In the genomic region with DNA sequence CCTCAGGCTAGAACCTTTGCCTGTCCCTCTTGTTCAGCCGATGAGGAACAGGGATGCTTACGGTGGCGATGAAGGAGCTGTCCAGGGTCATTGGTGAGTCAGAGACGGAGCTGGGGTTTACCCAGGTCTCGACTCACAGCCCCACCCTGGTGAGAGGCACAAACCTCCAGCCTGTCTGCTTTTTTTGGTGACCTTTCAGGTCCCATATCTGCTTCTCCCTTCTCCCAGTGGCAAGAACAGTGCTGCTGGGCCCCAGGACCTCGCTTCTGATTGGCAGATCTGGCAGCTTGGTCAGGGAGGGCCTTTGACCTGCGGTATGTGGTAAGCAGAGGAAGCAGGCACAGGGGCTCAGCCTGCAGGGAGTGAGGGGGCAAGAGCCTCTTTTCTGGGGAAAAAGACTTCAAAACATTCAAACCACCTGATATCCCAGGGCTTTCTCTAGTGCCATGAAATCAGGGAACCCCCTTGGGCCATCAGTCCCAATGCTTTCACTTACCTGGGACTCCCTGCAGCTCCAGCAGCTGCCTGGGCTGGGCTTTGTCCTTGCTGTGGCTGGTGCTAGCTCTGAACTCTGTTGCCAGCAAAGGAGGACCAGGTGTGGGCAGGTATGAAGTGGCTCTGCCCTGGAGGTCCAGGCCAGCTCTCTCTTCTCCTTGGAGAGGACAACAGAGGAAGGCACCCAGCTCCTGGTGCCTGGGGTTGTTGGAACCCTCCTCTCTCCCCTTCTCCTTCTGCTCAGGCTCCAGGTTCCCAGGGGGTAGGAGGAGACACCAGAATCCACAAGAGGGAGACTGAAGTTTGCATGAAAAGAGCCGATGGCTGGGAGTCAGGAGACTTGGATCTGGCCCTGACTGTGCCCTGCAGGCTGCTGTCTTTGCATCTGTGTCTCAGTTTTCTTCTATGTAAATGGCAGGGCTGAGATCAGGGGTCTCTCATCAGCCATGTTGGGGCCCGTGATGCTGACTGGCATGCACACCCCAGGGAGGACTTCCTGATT, we compare ENCODE assay signal across 11 cellular contexts. TPM values are rescaled to one million over a fixed set of nuclear protein-coding genes. Genes with fewer than 3 reads are reported as not detected.
DNase-seq lines count a peak whose midpoint lies in the region; ATAC-seq, FAIRE-seq and TF ChIP-seq lines count a peak whose summit lies in the region.
"Had no signal": no experiment of that assay in that cellular context is flagged by ENCODE, and none has a peak within 500 bp of the region (broad histone marks: within the 10 kb centered on the region; RNA-seq: fewer than 3 reads in every experiment).

No MANE protein-coding gene starts in this region.

- H3K27ac ChIP-seq in HepG2 (ENCODE audit: extremely low read length, insufficient read depth, low read length) (no peak overlapping the region), right lobe of liver (no peak overlapping the region), Panc1 (ENCODE audit: low read length) (no peak overlapping the region), H1 (ENCODE audit: low read depth, low read length) (no peak overlapping the region), temporal lobe (ENCODE audit: low read depth, low read length) (peak overlapping the region; percentile 1)
- H3K27ac ChIP-seq: BLaER1, heart left ventricle had no signal

- peak overlapping the region; percentile 79 for H3K18ac ChIP-seq in H1 (ENCODE audit: extremely low read depth, low read length)

- no peak overlapping the region for H4K5ac ChIP-seq in H1 (ENCODE audit: insufficient read length, low read depth, low read length)

- H2BK5ac ChIP-seq in H1 (ENCODE audit: low read depth, low read length): peak overlapping the region; percentile 79

- no peak overlapping the region for H4K8ac ChIP-seq in H1 (ENCODE audit: extremely low read depth, insufficient read depth, low read length)

- no peak overlapping the region for H2AFZ ChIP-seq in HepG2 (ENCODE audit: low read length)
- H2AFZ ChIP-seq in H1 (ENCODE audit: low read length): no peak overlapping the region

- POLR2A ChIA-PET in HepG2 (lab: Yijun Ruan, JAX): interaction anchor here (2.4 kb wide), 1 partner anchor 12 kb away, joined by 19 read pairs; no protein-coding TSS in a partner anchor
- POLR2A ChIA-PET in Panc1 (lab: Charles Lee): no interaction called here
- POLR2A ChIA-PET in H1 (lab: Charles Lee; ENCODE audit: partially characterized antibody): interaction anchor here (1.0 to 4.0 kb wide), 4 partner anchors 11 to 28 kb away, joined by 3 to 23 read pairs (median 4); no protein-coding TSS in a partner anchor

- no peak for TF ChIP-seq RAD21 in HepG2 (CRISPR knock-in tag; IDR thresholded peaks at IDR 0.05)
- TF ChIP-seq RAD21 in H1 (IDR thresholded peaks at IDR 0.05 in 1 of 2, conservative IDR thresholded peaks at IDR 0.05 in 1 of 2; ENCODE audit: low read depth in 2 of 2, low read length in 2 of 2): peak; percentile 33 to 48

- CTCF ChIA-PET in HepG2 (lab: Yijun Ruan, JAX; ENCODE audit: low intra/inter-chr PET ratio, low total read pairs) (no interaction called here), Panc1 (lab: Charles Lee) (interaction anchor here (0.6 kb wide), 1 partner anchor 101 kb away, joined by 3 read pairs; no protein-coding TSS in a partner anchor), H1 (lab: Charles Lee; ENCODE audit: partially characterized antibody) (interaction anchor here (0.6 to 5.5 kb wide), 20 partner anchors 11 to 441 kb away, joined by 3 to 47 read pairs (median 3); no protein-coding TSS in a partner anchor)

- 18% methylated on average over 7 of the region's 9 CpGs for WGBS in HepG2 (ENCODE audit: low lambda C conversion rate)
- 17% methylated on average over 1 of the region's 9 CpGs for WGBS in right lobe of liver (ENCODE audit: insufficient coverage, low coverage, low lambda C conversion rate, missing lambda C conversion rate)
- 64% methylated on average over 9 of the region's 9 CpGs; no CpG with 5 or more reads in 1 of the 2 experiments for WGBS in H1 (ENCODE audit: extremely low coverage in 1 of 2, insufficient coverage in 1 of 2, insufficient read length in 1 of 2, insufficient replicate concordance in 2 of 2, low coverage in 1 of 2, low lambda C conversion rate in 2 of 2, missing lambda C conversion rate in 1 of 2), 2 experiments

- TF ChIP-seq EP300 in HepG2 (IDR thresholded peaks at IDR 0.05; ENCODE audit: low read depth in 2 of 2, low read length in 2 of 2): no peak
- TF ChIP-seq EP300 in HepG2 (CRISPR knock-in tag; IDR thresholded peaks at IDR 0.05; ENCODE audit: borderline replicate concordance): no peak
- TF ChIP-seq EP300 in H1 (IDR thresholded peaks at IDR 0.05; ENCODE audit: borderline replicate concordance in 1 of 2, low read depth in 2 of 2, low read length in 2 of 2): no peak

- H3K4me1 ChIP-seq in HepG2 (ENCODE audit: insufficient read depth, low read length) (peaks cover 14% of the 10 kb centered on the region), right lobe of liver (no peaks in the 10 kb centered on the region), Panc1 (ENCODE audit: control insufficient read depth, insufficient read depth, low read length) (no peaks in the 10 kb centered on the region), H1 (replicated peaks in 1 of 4; ENCODE audit: control insufficient read depth in 3 of 4, insufficient read depth in 4 of 4, low read length in 3 of 4) (peaks cover 6 to 23% (median 11%) of the 10 kb centered on the region in 4 experiments)

- H3K27me3 ChIP-seq in HepG2 (ENCODE audit: control insufficient read depth in 1 of 2, insufficient read depth in 2 of 2, low read length in 2 of 2): no peaks in the 10 kb centered on the region
- no peaks in the 10 kb centered on the region for H3K27me3 ChIP-seq in right lobe of liver
- no peaks in the 10 kb centered on the region for H3K27me3 ChIP-seq in Panc1 (ENCODE audit: control insufficient read depth, insufficient read depth, low read length)
- H3K27me3 ChIP-seq in H1 (replicated peaks in 1 of 4; ENCODE audit: control insufficient read depth in 3 of 4, extremely low read depth in 1 of 4, insufficient read depth in 3 of 4, low read length in 3 of 4): no peaks in the 10 kb centered on the region; a peak in 1 of 7 replicates
- H3K27me3 ChIP-seq: BLaER1, heart left ventricle had no signal

- no peaks in the 10 kb centered on the region for H3K9me3 ChIP-seq in HepG2 (ENCODE audit: low read length)
- H3K9me3 ChIP-seq in right lobe of liver: no peaks in the 10 kb centered on the region
- H3K9me3 ChIP-seq in Panc1 (ENCODE audit: control insufficient read depth, insufficient read depth, low read depth, low read length): no peaks in the 10 kb centered on the region
- H3K9me3 ChIP-seq in H1 (ENCODE audit: insufficient read depth in 2 of 2, low read depth in 1 of 2, low read length in 1 of 2): no peaks in the 10 kb centered on the region
- H3K9me3 ChIP-seq: BLaER1, heart left ventricle had no signal

- H3K79me2 ChIP-seq in HepG2 (ENCODE audit: insufficient read depth, low read length) (no peaks in the 10 kb centered on the region), H1 (ENCODE audit: control insufficient read depth in 1 of 2, insufficient read depth in 2 of 2, low read length in 2 of 2) (no peaks in the 10 kb centered on the region)

- no peaks in the 10 kb centered on the region for H3K79me1 ChIP-seq in H1 (ENCODE audit: low read depth, low read length)

- intact Hi-C loops in HepG2 (cut with micrococcal nuclease; ENCODE audit: unreplicated experiment) (no loop called here), right lobe of liver (cut with DNase I) (no loop called here), Panc1 (cut with micrococcal nuclease; ENCODE audit: unreplicated experiment) (no loop called here)

- H3K4me2 ChIP-seq in HepG2 (ENCODE audit: low read depth, low read length) (peak overlapping the region; percentile 62), H1 (ENCODE audit: insufficient read depth in 1 of 2, low read depth in 2 of 2, low read length in 2 of 2) (peak overlapping the region in 1 of 2 experiments; percentile 6; a peak in 2 of 4 replicates)
- H3K4me2 ChIP-seq: BLaER1 had no signal

- peak overlapping the region; percentile 14 for H4K91ac ChIP-seq in H1 (replicated peaks; ENCODE audit: insufficient read length, low read length)

- no peaks in the 10 kb centered on the region; the same call in 1 of the 2 replicates for H3K23me2 ChIP-seq in H1 (ENCODE audit: low read depth, low read length)

- H3K56ac ChIP-seq in H1 (replicated peaks; ENCODE audit: insufficient read length, low read depth, low read length): no peak overlapping the region

- no peaks in the 10 kb centered on the region for H3K36me3 ChIP-seq in HepG2 (replicated peaks in 1 of 2; ENCODE audit: control insufficient read depth in 1 of 2, insufficient read depth in 2 of 2, low read length in 2 of 2)
- no peaks in the 10 kb centered on the region for H3K36me3 ChIP-seq in right lobe of liver
- no peaks in the 10 kb centered on the region for H3K36me3 ChIP-seq in Panc1 (ENCODE audit: control insufficient read depth, insufficient read depth, low read length)
- no peaks in the 10 kb centered on the region for H3K36me3 ChIP-seq in H1 (ENCODE audit: control insufficient read depth in 2 of 4, insufficient read depth in 4 of 4, low read length in 3 of 4)

- FAIRE-seq in HepG2 (lab: Jason Lieb, UNC) (peak; percentile 72), H1 (lab: Jason Lieb, UNC) (no peak)

- no peak overlapping the region for H2BK120ac ChIP-seq in H1 (replicated peaks; ENCODE audit: low read depth, low read length)

- H2AK5ac ChIP-seq in H1 (ENCODE audit: low read depth, low read length): no peak overlapping the region; the same call in 1 of the 2 replicates

- ATAC-seq in HepG2: peak; percentile 93
- no peak for ATAC-seq in right lobe of liver
- ATAC-seq in Panc1: peak; percentile 32

- H3K9ac ChIP-seq in HepG2 (ENCODE audit: insufficient read depth, low read depth, low read length): no peak overlapping the region
- H3K9ac ChIP-seq in H1 (replicated peaks in 1 of 4; ENCODE audit: extremely low read depth in 1 of 4, low read depth in 3 of 4, low read length in 3 of 4): no peak overlapping the region
- H3K9ac ChIP-seq: BLaER1 had no signal

- TF ChIP-seq POLR2A in HepG2 (IDR thresholded peaks at IDR 0.05; ENCODE audit: insufficient read depth in 1 of 2, low read depth in 2 of 2, low read length in 2 of 2) (no peak), right lobe of liver (IDR thresholded peaks at IDR 0.05) (no peak), H1 (IDR thresholded peaks at IDR 0.05; ENCODE audit: control extremely low read depth in 1 of 2, low read depth in 2 of 2, low read length in 2 of 2) (no peak)

- no peak overlapping the region for H3K4me3 ChIP-seq in HepG2 (replicated peaks in 1 of 3; ENCODE audit: insufficient read depth in 1 of 3, low read depth in 2 of 3, low read length in 3 of 3)
- no peak overlapping the region for H3K4me3 ChIP-seq in right lobe of liver
- no peak overlapping the region for H3K4me3 ChIP-seq in Panc1 (ENCODE audit: low read depth in 2 of 2, low read length in 2 of 2)
- no peak overlapping the region for H3K4me3 ChIP-seq in H1 (ENCODE audit: extremely low read depth in 1 of 4, insufficient read depth in 2 of 4, low read depth in 3 of 4, low read length in 4 of 4)
- H3K4me3 ChIP-seq: BLaER1, heart left ventricle had no signal

- H3K14ac ChIP-seq in H1 (ENCODE audit: insufficient read length): no peak overlapping the region

- H2BK20ac ChIP-seq in H1 (ENCODE audit: low read length): peak overlapping the region; percentile 64; the same call in 1 of the 2 replicates

- H4K20me1 ChIP-seq in HepG2 (ENCODE audit: insufficient read depth, low read length) (peaks cover 3% of the 10 kb centered on the region; the same call in 1 of the 2 replicates), H1 (replicated peaks in 1 of 2; ENCODE audit: control insufficient read depth in 1 of 2, insufficient read depth in 2 of 2, low read length in 2 of 2) (no peaks in the 10 kb centered on the region)
- H4K20me1 ChIP-seq: BLaER1 had no signal

- BruUV-seq in HepG2 (replicated peaks; lab: Mats Ljungman, UMichigan) (no TSS peak), Panc1 (replicated peaks; lab: Mats Ljungman, UMichigan) (no TSS peak)

- H2BK12ac ChIP-seq in H1 (ENCODE audit: low read depth, low read length): peak overlapping the region; percentile 76; the same call in 1 of the 2 replicates

- in situ Hi-C loops in HepG2 (cut with HindIII; ENCODE audit: extremely low pct_ligation_motif_present, low pct_unique_long_range_greater_than_20kb): no loop called here
- in situ Hi-C loops in Panc1 (cut with HindIII; ENCODE audit: low pct_unique_long_range_greater_than_20kb, low sequenced_read_pairs): no loop called here
- in situ Hi-C loops in KBM-7 (cut with MboI; ENCODE audit: low pct_unique_long_range_greater_than_20kb, low sequenced_read_pairs): loop anchor here (25.0 kb wide), 1 partner anchor 322 kb away; the partner anchor contains the start of gene ZSCAN20

- no peak overlapping the region for H3K4ac ChIP-seq in H1 (replicated peaks; ENCODE audit: insufficient read length, low read depth, low read length)

- no peak overlapping the region for H3K23ac ChIP-seq in H1 (ENCODE audit: insufficient read length)

- DNase-seq in HepG2 (ENCODE audit: low spot score) (peak; percentile 32), right lobe of liver (no peak), Panc1 (ENCODE audit: low read depth, low spot score) (no peak), H1 (ENCODE audit: low read depth in 1 of 2, low spot score in 2 of 2) (peak in 1 of 2 experiments; percentile 60), AG08395 (ENCODE audit: low spot score) (no peak), KBM-7 (no peak), iPS-NIHi11 (ENCODE audit: low spot score) (no peak)
- DNase-seq: caudate nucleus, heart left ventricle had no signal

- H2BK15ac ChIP-seq in H1 (ENCODE audit: low read length): 0 out of 2 replicates have a peak overlapping the region, but pooled peaks have one; percentile 35

- TF ChIP-seq CTCF in HepG2 (CRISPR knock-in tag; IDR thresholded peaks at IDR 0.05) (peak; percentile 25), right lobe of liver (IDR thresholded peaks at IDR 0.05) (no peak), Panc1 (IDR thresholded peaks at IDR 0.05) (peak; percentile 10; the same call in 1 of the 2 replicates), H1 (IDR thresholded peaks at IDR 0.05; ENCODE audit: control extremely low read depth in 1 of 3, insufficient read depth in 1 of 3, low read depth in 1 of 3, low read length in 3 of 3) (peak in 1 of 3 experiments; percentile 27; a peak in 1 of 4 replicates)

RNA-seq across cellular contexts. Expression of gene TRIM62, which starts 41.4 kb away (rescaled TPM):
- total RNA-seq in HepG2 (2016; rRNA removed; fragmentation: Illumina TruSeq; extraction: Trizol): 0.53 and 1.1 TPM in 2 replicates
- 0.10 and 0.18 TPM in 2 replicates for total RNA-seq in HepG2 (2016; cell fraction: cytosol; rRNA removed; fragmentation: Illumina TruSeq; extraction: Trizol; ENCODE audit: low read depth)
- total RNA-seq in HepG2 (2016; cell fraction: insoluble cytoplasmic fraction; rRNA removed; fragmentation: Illumina TruSeq; extraction: Trizol): 0.61 and 0.83 TPM in 2 replicates
- total RNA-seq in HepG2 (2016; cell fraction: membrane; rRNA removed; fragmentation: Illumina TruSeq; extraction: Trizol): 1.1 TPM in 2 replicates
- total RNA-seq in HepG2 (2016; cell fraction: nucleus; rRNA removed; fragmentation: Illumina TruSeq; extraction: Trizol): 0.78 and 1.1 TPM in 2 replicates
- 0.57 and 0.67 TPM in 2 replicates for polyA plus RNA-seq in HepG2 (2011; rRNA removed)
- 0.32 TPM in 2 replicates for polyA plus RNA-seq in HepG2 (2011; cell fraction: cytosol; rRNA removed)
- 2.1 and 2.9 TPM in 2 replicates for polyA plus RNA-seq in HepG2 (2011; cell fraction: nucleus; rRNA removed)
- 0.93 and 1.2 TPM in 2 replicates for polyA plus RNA-seq in HepG2 (2012)
- 0.15 and 0.24 TPM in 2 replicates for polyA plus RNA-seq in HepG2 (2016; cell fraction: cytosol; fragmentation: Illumina TruSeq; extraction: Trizol; ENCODE audit: low read depth)
- 1.1 and 1.4 TPM in 2 replicates for polyA plus RNA-seq in HepG2 (2016; cell fraction: insoluble cytoplasmic fraction; fragmentation: Illumina TruSeq; extraction: Trizol; ENCODE audit: low read depth)
- polyA plus RNA-seq in HepG2 (2016; cell fraction: membrane; fragmentation: Illumina TruSeq; extraction: Trizol; ENCODE audit: low read depth): 0.68 and 0.86 TPM in 2 replicates
- polyA plus RNA-seq in HepG2 (2016; cell fraction: nucleus; fragmentation: Illumina TruSeq; extraction: Trizol; ENCODE audit: insufficient read depth, low read depth): 1.7 and 2.1 TPM in 2 replicates
- 1.8 and 2.1 TPM in 2 replicates for polyA minus RNA-seq in HepG2 (2011; rRNA and poly(A)+ RNA removed; ENCODE audit: low replicate concordance)
- 0.79 and 1.3 TPM in 2 replicates for polyA minus RNA-seq in HepG2 (2011; cell fraction: cytosol; rRNA and poly(A)+ RNA removed)
- 0.87 and 0.90 TPM in 2 replicates for polyA minus RNA-seq in HepG2 (2011; cell fraction: nucleus; rRNA and poly(A)+ RNA removed)
- total RNA-seq in right lobe of liver: 1 to 10 TPM; 1.1 to 2.4 (median 1.7) TPM
- total RNA-seq in Panc1 (2021; ENCODE audit: unreplicated experiment): 7.4 TPM
- polyA plus RNA-seq in Panc1 (2012; ENCODE audit: insufficient read length): 9.5 TPM
- total RNA-seq in H1 (2021; fragmentation: NEBNext Ultra II Directional; extraction: Animal tissue kit (Norgen Biotek cat#: 25700)): 10.3 and 10.8 TPM in 2 replicates
- polyA plus RNA-seq in H1 (2011; rRNA removed): 6.3 and 8.7 TPM in 2 replicates
- polyA plus RNA-seq in H1 (2011; cell fraction: cytosol; rRNA removed): 4.8 TPM
- polyA plus RNA-seq in H1 (2011; cell fraction: nucleus; rRNA removed): 10.4 TPM
- polyA plus RNA-seq in H1 (2012, experiment 1 of 2): 4.7 to 9.1 TPM (median 6.6 TPM) in 4 replicates
- polyA plus RNA-seq in H1 (2012, experiment 2 of 2): 6.2 TPM
- 5.7 TPM for polyA plus RNA-seq in H1 (2013, experiment 1 of 2)
- 5.1 TPM for polyA plus RNA-seq in H1 (2013, experiment 2 of 2)
- 4.0 and 5.2 TPM in 2 replicates for polyA minus RNA-seq in H1 (2011; rRNA and poly(A)+ RNA removed)
- polyA minus RNA-seq in H1 (2011; cell fraction: cytosol; rRNA and poly(A)+ RNA removed): 4.5 TPM
- polyA minus RNA-seq in H1 (2011; cell fraction: nucleus; rRNA and poly(A)+ RNA removed): 6.0 TPM
- 6.1 TPM for total RNA-seq in temporal lobe

RNA-seq across cellular contexts. Expression of gene AZIN2, which starts 59.5 kb away (rescaled TPM):
- total RNA-seq in HepG2 (2016; rRNA removed; fragmentation: Illumina TruSeq; extraction: Trizol) (1.5 and 1.7 TPM in 2 replicates), right lobe of liver (1 to 10 TPM in 2 of 6 experiments, under 1 TPM in 4; 0.62 to 1.2 (median 0.85) TPM), Panc1 (2021; ENCODE audit: unreplicated experiment) (2.4 TPM), temporal lobe (17.7 TPM)
- 1.1 and 1.3 TPM in 2 replicates for total RNA-seq in HepG2 (2016; cell fraction: cytosol; rRNA removed; fragmentation: Illumina TruSeq; extraction: Trizol; ENCODE audit: low read depth)
- total RNA-seq in HepG2 (2016; cell fraction: insoluble cytoplasmic fraction; rRNA removed; fragmentation: Illumina TruSeq; extraction: Trizol): 1.1 and 2.1 TPM in 2 replicates
- 1.9 and 3.3 TPM in 2 replicates for total RNA-seq in HepG2 (2016; cell fraction: membrane; rRNA removed; fragmentation: Illumina TruSeq; extraction: Trizol)
- total RNA-seq in HepG2 (2016; cell fraction: nucleus; rRNA removed; fragmentation: Illumina TruSeq; extraction: Trizol): 3.3 and 3.6 TPM in 2 replicates
- polyA plus RNA-seq in HepG2 (2011; rRNA removed) (3.5 and 5.7 TPM in 2 replicates), H1 (2011; rRNA removed) (0.82 and 0.91 TPM in 2 replicates)
- 5.0 and 5.9 TPM in 2 replicates for polyA plus RNA-seq in HepG2 (2011; cell fraction: cytosol; rRNA removed)
- polyA plus RNA-seq in HepG2 (2011; cell fraction: nucleus; rRNA removed): 11.6 and 12.5 TPM in 2 replicates
- polyA plus RNA-seq in HepG2 (2012): 2.4 TPM in 2 replicates
- 1.2 and 2.1 TPM in 2 replicates for polyA plus RNA-seq in HepG2 (2016; cell fraction: cytosol; fragmentation: Illumina TruSeq; extraction: Trizol; ENCODE audit: low read depth)
- 1.7 and 1.8 TPM in 2 replicates for polyA plus RNA-seq in HepG2 (2016; cell fraction: insoluble cytoplasmic fraction; fragmentation: Illumina TruSeq; extraction: Trizol; ENCODE audit: low read depth)
- 1.5 and 3.1 TPM in 2 replicates for polyA plus RNA-seq in HepG2 (2016; cell fraction: membrane; fragmentation: Illumina TruSeq; extraction: Trizol; ENCODE audit: low read depth)
- polyA plus RNA-seq in HepG2 (2016; cell fraction: nucleus; fragmentation: Illumina TruSeq; extraction: Trizol; ENCODE audit: insufficient read depth, low read depth): 3.6 and 5.6 TPM in 2 replicates
- 0.12 and 8.6 TPM in 2 replicates for polyA minus RNA-seq in HepG2 (2011; rRNA and poly(A)+ RNA removed; ENCODE audit: low replicate concordance)
- polyA minus RNA-seq in HepG2 (2011; cell fraction: cytosol; rRNA and poly(A)+ RNA removed): 2.1 and 3.6 TPM in 2 replicates
- 8.3 and 8.8 TPM in 2 replicates for polyA minus RNA-seq in HepG2 (2011; cell fraction: nucleus; rRNA and poly(A)+ RNA removed)
- polyA plus RNA-seq in Panc1 (2012; ENCODE audit: insufficient read length): 1.9 TPM
- 0.21 and 0.22 TPM in 2 replicates for total RNA-seq in H1 (2021; fragmentation: NEBNext Ultra II Directional; extraction: Animal tissue kit (Norgen Biotek cat#: 25700))
- 0.75 TPM for polyA plus RNA-seq in H1 (2011; cell fraction: cytosol; rRNA removed)
- polyA plus RNA-seq in H1 (2011; cell fraction: nucleus; rRNA removed): 1.9 TPM
- polyA plus RNA-seq in H1 (2012, experiment 1 of 2): 0.29 to 0.92 TPM (median 0.46 TPM) in 4 replicates
- 0.56 TPM for polyA plus RNA-seq in H1 (2012, experiment 2 of 2)
- polyA plus RNA-seq in H1 (2013, experiment 1 of 2): 0.51 TPM
- polyA plus RNA-seq in H1 (2013, experiment 2 of 2): 0.37 TPM
- 0.66 and 4.2 TPM in 2 replicates for polyA minus RNA-seq in H1 (2011; rRNA and poly(A)+ RNA removed)
- polyA minus RNA-seq in H1 (2011; cell fraction: cytosol; rRNA and poly(A)+ RNA removed): 1.4 TPM
- polyA minus RNA-seq in H1 (2011; cell fraction: nucleus; rRNA and poly(A)+ RNA removed): 3.4 TPM

Comparison
In these comparisons a context has a peak if more than half of its experiments do, and no peak if none do; other contexts are left out.
1. ATAC-seq: peak in HepG2 (single experiment) and Panc1 (single experiment); none in right lobe of liver (0 of 4).
2. CTCF ChIP-seq: peak in HepG2 (single experiment) and Panc1 (single experiment); none in right lobe of liver (0 of 4).
3. Of the 41 proteins assayed by ChIP-seq in both HepG2 and H1: peak only in HepG2: none; only in H1: RAD21; in both: none; in neither: 39; mixed calls (peak in some experiments, not most) for 1.